13 cellular contexts compared by ENCODE assay signal in the genomic region with DNA sequence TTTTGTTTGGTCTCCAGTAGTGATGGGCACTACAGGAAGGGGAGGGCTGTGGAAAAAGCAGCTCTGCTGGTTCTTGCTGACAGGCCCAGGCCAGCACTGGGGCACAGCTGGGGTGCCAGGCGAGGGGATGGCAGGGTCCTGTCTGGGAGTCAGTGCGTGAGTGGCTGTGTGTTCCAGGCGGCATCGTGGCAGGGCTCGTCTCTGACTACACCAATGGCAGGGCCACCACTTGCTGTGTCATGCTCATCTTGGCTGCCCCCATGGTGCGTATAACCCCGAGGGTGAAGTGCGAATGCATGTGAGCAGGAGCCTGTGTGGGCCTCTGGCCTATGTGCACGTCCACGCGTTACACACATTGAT. TPM values are rescaled to one million over a fixed set of nuclear protein-coding genes. Genes with fewer than 3 reads are reported as not detected.
DNase-seq lines count a peak whose midpoint lies in the region; ATAC-seq and TF ChIP-seq lines count a peak whose summit lies in the region.
"Had no signal": no experiment of that assay in that cellular context is flagged by ENCODE, and none has a peak within 500 bp of the region (broad histone marks: within the 10 kb centered on the region; RNA-seq: fewer than 3 reads in every experiment).

No MANE protein-coding gene starts in this region.

- H3K4me3 Mint-ChIP-seq in chondrocyte (ENCODE audit: unreplicated experiment) (no peak overlapping the region), neural crest cell (no peak overlapping the region)

- no peaks in the 10 kb centered on the region for H3K36me3 Mint-ChIP-seq in chondrocyte (ENCODE audit: low read depth)
- no peaks in the 10 kb centered on the region for H3K36me3 Mint-ChIP-seq in neural crest cell (ENCODE audit: low read depth)

- TF ChIP-seq CTCF in chondrocyte (IDR thresholded peaks at IDR 0.05) = no peak
- TF ChIP-seq CTCF in neural crest cell (conservative IDR thresholded peaks at IDR 0.05) = no peak

- H3K27me3 Mint-ChIP-seq in chondrocyte (ENCODE audit: low read depth) = no peaks in the 10 kb centered on the region
- H3K27me3 Mint-ChIP-seq in neural crest cell (ENCODE audit: low read depth) = no peaks in the 10 kb centered on the region

- DNase-seq in activated CD8-positive, alpha-beta memory T cell treated with anti-CD3 and anti-CD28 coated beads, Interleukin-2, amount 50 U/mL, for 48 hours = peak; percentile 37
- DNase-seq in activated CD8-positive, alpha-beta memory T cell treated with anti-CD3 and anti-CD28 coated beads for 24 hours = no peak
- peak; percentile 43 for DNase-seq in chondrocyte (ENCODE audit: low spot score)
- DNase-seq in neural crest cell (ENCODE audit: low read depth, low spot score) = no peak
- DNase-seq in NCI-H524 (lab: John Stamatoyannopoulos, UW) = no peak
- DNase-seq in NCI-H774 (lab: John Stamatoyannopoulos, UW) = no peak
- DNase-seq: DND-41; NCI-H187; NCI-H69; NK-92 treated with Interleukin-12 subunit alpha and Interleukin-12 subunit beta, amount 100 ng/mL, for 24 hours had no signal

- ATAC-seq in HG03457 (IDR thresholded peaks at IDR 0.05; ENCODE audit: unreplicated experiment) (no peak), HG02623 (IDR thresholded peaks at IDR 0.05; ENCODE audit: unreplicated experiment) (no peak)
- ATAC-seq: GM12878 had no signal

- H3K27ac Mint-ChIP-seq in chondrocyte (ENCODE audit: unreplicated experiment) (no peak overlapping the region), neural crest cell (ENCODE audit: unreplicated experiment) (peak overlapping the region; percentile 43)

- H3K9me3 Mint-ChIP-seq in chondrocyte (ENCODE audit: low read depth) (no peaks in the 10 kb centered on the region), neural crest cell (no peaks in the 10 kb centered on the region)

- H3K4me1 Mint-ChIP-seq in chondrocyte (ENCODE audit: low read depth) (peaks cover 10% of the 10 kb centered on the region), neural crest cell (peaks cover 11% of the 10 kb centered on the region)

RNA-seq across cellular contexts. Expression of gene SLC37A2, which starts 20.9 kb away (rescaled TPM):
- total RNA-seq in chondrocyte (0.37 to 1.2 TPM in 2 of 3 replicates, not detected in the other), neural crest cell (0.98 and 1.2 TPM in 2 replicates)

RNA-seq across cellular contexts. Expression of gene TMEM218, which starts 27.4 kb away (rescaled TPM):
- 11.5 to 15.2 TPM (median 12.0 TPM) in 3 replicates for total RNA-seq in chondrocyte
- total RNA-seq in neural crest cell = 30.4 and 34.6 TPM in 2 replicates

Comparison
In these comparisons a context has a peak if more than half of its experiments do, and no peak if none do; other contexts are left out.
1. DNase-seq: peak in activated CD8-positive, alpha-beta memory T cell treated with anti-CD3 and anti-CD28 coated beads, Interleukin-2, amount 50 U/mL, for 48 hours (single experiment) and chondrocyte (single experiment); none in activated CD8-positive, alpha-beta memory T cell treated with anti-CD3 and anti-CD28 coated beads for 24 hours (single experiment), neural crest cell (single experiment), NCI-H524 (0 of 2) and NCI-H774 (single experiment).